8 cellular contexts compared by ENCODE assay signal in the genomic region with DNA sequence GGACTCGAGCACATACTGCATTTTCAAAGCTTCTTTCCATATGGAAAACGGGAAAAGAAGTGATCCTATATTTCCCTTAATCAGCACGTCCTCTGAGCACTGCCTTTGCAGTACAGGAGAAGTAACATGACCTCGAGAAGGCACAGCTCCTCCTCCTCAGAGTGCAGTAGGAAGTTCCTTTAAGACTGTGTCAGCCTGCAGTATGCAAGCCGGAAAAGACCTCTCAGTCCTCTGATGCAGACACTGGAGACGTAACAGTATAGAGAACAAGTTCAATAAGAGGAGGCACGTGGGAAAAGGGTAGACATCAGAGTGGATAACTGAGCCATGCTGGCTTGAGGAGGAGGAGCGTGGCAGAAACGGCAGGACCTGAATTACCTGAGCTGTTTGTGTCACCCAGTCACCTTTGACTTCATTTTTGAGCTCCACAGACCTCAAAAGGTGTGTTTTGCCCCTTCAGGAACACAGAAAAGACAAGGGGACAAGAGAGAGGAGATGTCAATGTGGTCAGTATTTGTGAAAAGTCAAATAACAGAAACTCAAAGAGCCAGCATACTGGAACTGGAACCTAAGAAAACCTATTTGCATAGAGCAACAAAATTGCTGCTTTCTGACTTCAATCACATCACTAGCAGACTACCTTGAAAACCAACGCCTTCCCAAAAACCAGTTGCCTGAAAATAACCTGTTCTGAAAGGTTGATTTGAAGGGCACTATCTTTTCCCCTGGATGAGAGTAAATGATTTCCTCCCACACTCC. TPM values are rescaled to one million over a fixed set of nuclear protein-coding genes. Genes with fewer than 3 reads are reported as not detected.
DNase-seq lines count a peak whose midpoint lies in the region; ATAC-seq and TF ChIP-seq lines count a peak whose summit lies in the region.

No MANE protein-coding gene starts in this region.

- H3K27me3 Mint-ChIP-seq in H9 (ENCODE audit: low read depth), result no peaks in the 10 kb centered on the region
- no peaks in the 10 kb centered on the region for H3K27me3 Mint-ChIP-seq in activated T-cell treated with anti-CD3 and anti-CD28 coated beads, Interleukin-2, amount 50 U/mL, for 4 hours (ENCODE audit: low read depth)

- intact Hi-C loops in prostate gland (cut with DNase I), result no loop called here

- peaks cover 10% of the 10 kb centered on the region for H3K79me1 ChIP-seq in H9 (ENCODE audit: insufficient read depth, low read depth, low read length, poor library complexity, severe bottlenecking)

- H2BK5ac ChIP-seq in H9 (ENCODE audit: insufficient read length, low read length), result no peak overlapping the region

- WGBS in H9 (ENCODE audit: extremely low coverage, insufficient read length, low lambda C conversion rate), result no CpG with 5 or more reads among the region's 10 CpGs
- WGBS in prostate gland, result 10% methylated on average over 10 of the region's 10 CpGs

- H3K18ac ChIP-seq in H9 (ENCODE audit: insufficient read length, low read depth, low read length), result no peak overlapping the region

- H3K9me3 ChIP-seq in H9 (ENCODE audit: control insufficient read depth, low read depth, low read length) (no peaks in the 10 kb centered on the region), prostate gland (no peaks in the 10 kb centered on the region)

- H3K27ac Mint-ChIP-seq in H9, result peak overlapping the region; percentile 19 to 70 (median 24); a peak in 4 of 7 replicates

- no peak overlapping the region for H3K4me2 ChIP-seq in H9 (ENCODE audit: insufficient read depth, insufficient read length, low read length)

- TF ChIP-seq CTCF in GM13977 (IDR thresholded peaks at IDR 0.05; ENCODE audit: extremely low read depth, insufficient read depth, missing control alignments) (no peak), H9 (conservative IDR thresholded peaks at IDR 0.05) (no peak), fibroblast of the aortic adventitia (IDR thresholded peaks at IDR 0.05; ENCODE audit: insufficient read depth, low read length) (no peak), prostate gland (IDR thresholded peaks at IDR 0.05) (no peak)

- H4K20me1 ChIP-seq in H9 (ENCODE audit: control insufficient read depth, insufficient read depth, insufficient read length), result no peaks in the 10 kb centered on the region

- H2BK20ac ChIP-seq in H9 (ENCODE audit: low read depth, low read length, poor library complexity, severe bottlenecking), result no peak overlapping the region

- H2BK15ac ChIP-seq in H9 (ENCODE audit: low read depth, low read length), result no peak overlapping the region

- no peak overlapping the region for H4K5ac ChIP-seq in H9 (ENCODE audit: insufficient read length, low read depth, low read length)

- H3K9ac ChIP-seq in H9 (ENCODE audit: extremely low read depth, insufficient read length, low read length), result no peak overlapping the region

- no peak overlapping the region; a peak in 2 of 5 replicates for H3K4me3 Mint-ChIP-seq in H9
- H3K4me3 Mint-ChIP-seq in activated T-cell treated with anti-CD3 and anti-CD28 coated beads, Interleukin-2, amount 50 U/mL, for 4 hours, result peak overlapping the region; percentile 62

- no peak overlapping the region for H3K14ac ChIP-seq in H9 (ENCODE audit: insufficient read depth, low read length)

- no peak overlapping the region for H2BK120ac ChIP-seq in H9 (ENCODE audit: low read depth, low read length, poor library complexity, severe bottlenecking)

- no peak overlapping the region for H3K4ac ChIP-seq in H9 (ENCODE audit: low read depth, low read length)

- no peak overlapping the region for H2AK5ac ChIP-seq in H9 (ENCODE audit: insufficient read length, low read length)

- H4K91ac ChIP-seq in H9 (ENCODE audit: insufficient read length, low read depth, low read length), result no peak overlapping the region

- no peak overlapping the region for H2BK12ac ChIP-seq in H9 (ENCODE audit: insufficient read length, low read depth, low read length)

- no peak overlapping the region for H2AFZ ChIP-seq in H9 (ENCODE audit: low read length)

- H3K4me1 ChIP-seq in H9 (ENCODE audit: insufficient read depth, low read length) (peaks cover 26% of the 10 kb centered on the region), prostate gland (replicated peaks) (peaks cover 6% of the 10 kb centered on the region)

- H3K36me3 ChIP-seq in prostate gland, result no peaks in the 10 kb centered on the region

- peaks cover 3% of the 10 kb centered on the region for H3K23me2 ChIP-seq in H9 (ENCODE audit: insufficient read length, low read depth, low read length, poor library complexity, severe bottlenecking)

- H3K4me1 Mint-ChIP-seq in H9, result peaks cover 56 to 65% of the 10 kb centered on the region in 2 experiments
- H3K4me1 Mint-ChIP-seq in activated T-cell treated with anti-CD3 and anti-CD28 coated beads, Interleukin-2, amount 50 U/mL, for 4 hours (ENCODE audit: low read depth), result peaks cover 85% of the 10 kb centered on the region

- H3K27ac ChIP-seq in H9 (ENCODE audit: insufficient read length, low read depth, low read length) (no peak overlapping the region), prostate gland (peak overlapping the region in 1 of 2 donors; percentile 51)

- H3K36me3 Mint-ChIP-seq in H9 (ENCODE audit: insufficient read depth in 1 of 3, low read depth in 3 of 3), result peaks cover 0 to 8% (median 2%) of the 10 kb centered on the region in 3 experiments; a peak in 2 of 7 replicates
- peaks cover 35% of the 10 kb centered on the region for H3K36me3 Mint-ChIP-seq in activated T-cell treated with anti-CD3 and anti-CD28 coated beads, Interleukin-2, amount 50 U/mL, for 4 hours (ENCODE audit: insufficient read depth)

- H3K79me2 ChIP-seq in H9 (ENCODE audit: insufficient read depth, low read length), result peaks cover 7% of the 10 kb centered on the region; the same call in 1 of the 2 replicates

- H3K27me3 ChIP-seq in H9 (ENCODE audit: insufficient read depth, low read length) (no peaks in the 10 kb centered on the region), prostate gland (replicated peaks; ENCODE audit: insufficient read depth) (no peaks in the 10 kb centered on the region)

- H4K8ac ChIP-seq in H9 (replicated peaks; ENCODE audit: insufficient read length, low read depth, low read length), result no peak overlapping the region

- TF ChIP-seq POLR2A in prostate gland (IDR thresholded peaks at IDR 0.05), result no peak

- H3T11ph ChIP-seq in H9 (ENCODE audit: low read length), result no peak overlapping the region

- H3K56ac ChIP-seq in H9 (ENCODE audit: insufficient read length, low read depth, low read length), result no peak overlapping the region

- DNase-seq in GM13977 (ENCODE audit: low spot score) (peak; percentile 67), H9 (no peak), LHCN-M2 (ENCODE audit: low read depth) (peak; percentile 48), fibroblast of the aortic adventitia (ENCODE audit: low read depth) (peak; percentile 80), prostate gland (ENCODE audit: low spot score) (peak; percentile 27), NCI-H1048 (lab: John Stamatoyannopoulos, UW) (no peak), NCI-H748 treated with DMSO at 0.1 percent for 48 hours (lab: John Stamatoyannopoulos, UW) (no peak)
- peak; percentile 20 for DNase-seq in activated T-cell treated with anti-CD3 and anti-CD28 coated beads, Interleukin-2, amount 50 U/mL, for 4 hours

- no peak overlapping the region for H3K23ac ChIP-seq in H9 (ENCODE audit: insufficient read length, low read depth, low read length)

- H3K4me3 ChIP-seq in fibroblast of the aortic adventitia (ENCODE audit: low read depth, low read length), result peak overlapping the region; percentile 26
- H3K4me3 ChIP-seq in prostate gland, result no peak overlapping the region

- H3K9me3 Mint-ChIP-seq in H9, result no peaks in the 10 kb centered on the region
- no peaks in the 10 kb centered on the region for H3K9me3 Mint-ChIP-seq in activated T-cell treated with anti-CD3 and anti-CD28 coated beads, Interleukin-2, amount 50 U/mL, for 4 hours

- ATAC-seq in activated T-cell treated with anti-CD3 and anti-CD28 coated beads, Interleukin-2, amount 50 U/mL, for 4 hours, result peak; percentile 89 to 94

- in situ Hi-C loops in GM13977 (cut with MboI; ENCODE audit: low pct_unique_long_range_greater_than_20kb, low sequenced_read_pairs, unreplicated experiment), result no loop called here

RNA-seq across cellular contexts. Expression of gene IRF2, which starts 20.8 kb away (rescaled TPM):
- total RNA-seq in H9 (2021), result 13.3 and 13.5 TPM in 2 replicates
- 16.6 and 17.6 TPM in 2 replicates for total RNA-seq in LHCN-M2 (2014; rRNA removed)
- polyA plus RNA-seq in LHCN-M2 (2012), result 8.2 TPM
- 10 to 100 TPM; 29.3 to 37.4 (median 32.8) TPM for total RNA-seq in activated T-cell treated with anti-CD3 and anti-CD28 coated beads, Interleukin-2, amount 50 U/mL, for 4 hours
- total RNA-seq in fibroblast of the aortic adventitia (ENCODE audit: low replicate concordance), result 16.8 and 35.2 TPM in 2 replicates
- total RNA-seq in prostate gland, result 10 to 100 TPM; 40.7 to 49.9 TPM

Comparison
In these comparisons a context has a peak if more than half of its experiments do, and no peak if none do; other contexts are left out.
1. DNase-seq: peak in GM13977 (single experiment), LHCN-M2 (single experiment), activated T-cell treated with anti-CD3 and anti-CD28 coated beads, Interleukin-2, amount 50 U/mL, for 4 hours (single experiment), fibroblast of the aortic adventitia (single experiment) and prostate gland (single experiment); none in H9 (single experiment), NCI-H1048 (single experiment) and NCI-H748 treated with DMSO at 0.1 percent for 48 hours (single experiment).